In the genomic region with DNA sequence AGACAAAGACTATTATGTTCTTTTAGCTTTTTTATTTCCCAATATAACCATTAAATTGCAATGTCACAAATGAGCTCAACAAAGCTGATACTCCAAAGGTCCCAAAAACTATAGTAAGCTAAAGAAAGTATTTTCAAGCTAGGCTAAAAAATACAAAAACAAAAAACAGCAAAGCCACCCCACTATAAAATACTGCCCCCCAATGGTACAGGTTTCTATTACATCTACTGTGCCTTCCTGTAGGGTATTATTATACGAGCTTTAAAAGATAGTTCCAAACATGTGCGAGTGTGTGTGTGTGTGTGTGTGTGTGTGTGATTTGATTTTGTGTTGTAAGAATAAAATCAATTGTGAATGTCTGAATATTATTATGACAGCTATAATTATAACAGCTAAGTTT, we compare ENCODE assay signal across 8 cellular contexts. TPM values are rescaled to one million over a fixed set of nuclear protein-coding genes. Genes with fewer than 3 reads are reported as not detected.
DNase-seq lines count a peak whose midpoint lies in the region; ATAC-seq and TF ChIP-seq lines count a peak whose summit lies in the region.

No MANE protein-coding gene starts in this region.

- no peak overlapping the region for H3K23ac ChIP-seq in neuronal stem cell (ENCODE audit: low read depth, low read length, poor library complexity)

- DNase-seq in DMS53 (lab: John Stamatoyannopoulos, UW): peak; percentile 67
- peak; percentile 22 for DNase-seq in HFFc6
- no peak for DNase-seq in activated T-helper 2 cell treated with anti-CD3 and anti-CD28 coated beads, Interferon-gamma antibody, Interleukin-2, Interleukin-4, amounts not matched to agents 10 μg/mL and 5 μg/mL and 100 μg/mL, durations not matched to agents 14 hours and 24 hours and 36 hours (ENCODE audit: low spot score)
- DNase-seq in right lobe of liver: no peak
- no peak for DNase-seq in GF-D8 (lab: John Stamatoyannopoulos, UW)
- DNase-seq in NCI-H2227 treated with DMSO at 0.1 percent for 48 hours (lab: John Stamatoyannopoulos, UW): no peak
- DNase-seq in neuronal stem cell (ENCODE audit: low spot score): no peak
- DNase-seq in NCI-H2227 (lab: John Stamatoyannopoulos, UW; ENCODE audit: unreplicated experiment): no peak

- no peak overlapping the region for H4K8ac ChIP-seq in neuronal stem cell (ENCODE audit: low read depth, low read length)

- no peaks in the 10 kb centered on the region for H3K9me3 ChIP-seq in right lobe of liver
- no peaks in the 10 kb centered on the region for H3K9me3 ChIP-seq in neuronal stem cell (replicated peaks in 1 of 2; ENCODE audit: control insufficient read depth in 2 of 2, insufficient read depth in 1 of 2, low read depth in 1 of 2, low read length in 2 of 2)

- H3K4me1 Mint-ChIP-seq in HFFc6 (ENCODE audit: low read depth): no peaks in the 10 kb centered on the region
- H3K4me1 Mint-ChIP-seq in activated T-helper 2 cell treated with anti-CD3 and anti-CD28 coated beads, Interferon-gamma antibody, Interleukin-2, Interleukin-4, amounts not matched to agents 10 μg/mL and 5 μg/mL and 100 μg/mL, durations not matched to agents 14 hours and 24 hours and 36 hours (ENCODE audit: low read depth): peaks cover 35% of the 10 kb centered on the region

- 4% methylated on average over 2 of the region's 2 CpGs for WGBS in right lobe of liver (ENCODE audit: insufficient coverage, low coverage, low lambda C conversion rate, missing lambda C conversion rate)
- WGBS in neuronal stem cell (ENCODE audit: extremely low coverage in 2 of 2, insufficient read length in 2 of 2, insufficient replicate concordance in 1 of 2), 2 donors: no CpG with 5 or more reads among the region's 2 CpGs

- H3K9me3 Mint-ChIP-seq in HFFc6: no peaks in the 10 kb centered on the region
- no peaks in the 10 kb centered on the region for H3K9me3 Mint-ChIP-seq in activated T-helper 2 cell treated with anti-CD3 and anti-CD28 coated beads, Interferon-gamma antibody, Interleukin-2, Interleukin-4, amounts not matched to agents 10 μg/mL and 5 μg/mL and 100 μg/mL, durations not matched to agents 14 hours and 24 hours and 36 hours

- no peak overlapping the region for H3K18ac ChIP-seq in neuronal stem cell (ENCODE audit: low read length)

- no peak overlapping the region for H4K91ac ChIP-seq in neuronal stem cell (ENCODE audit: low read depth, low read length, poor library complexity)

- no peaks in the 10 kb centered on the region; the same call in none of the 2 replicates for H3K27me3 Mint-ChIP-seq in HFFc6 (ENCODE audit: insufficient read depth)
- no peaks in the 10 kb centered on the region for H3K27me3 Mint-ChIP-seq in activated T-helper 2 cell treated with anti-CD3 and anti-CD28 coated beads, Interferon-gamma antibody, Interleukin-2, Interleukin-4, amounts not matched to agents 10 μg/mL and 5 μg/mL and 100 μg/mL, durations not matched to agents 14 hours and 24 hours and 36 hours (ENCODE audit: low read depth)

- H2BK15ac ChIP-seq in neuronal stem cell (ENCODE audit: low read length): no peak overlapping the region

- no peak overlapping the region for H3K4me2 ChIP-seq in neuronal stem cell (ENCODE audit: insufficient read depth, low read length, poor library complexity, severe bottlenecking)

- no peak overlapping the region for H2BK12ac ChIP-seq in neuronal stem cell (ENCODE audit: low read length)

- no peak overlapping the region for H2BK5ac ChIP-seq in neuronal stem cell (ENCODE audit: low read length)

- no peak for TF ChIP-seq POLR2A in right lobe of liver (IDR thresholded peaks at IDR 0.05)

- no peak overlapping the region for H2BK120ac ChIP-seq in neuronal stem cell (ENCODE audit: low read depth, low read length)

- H2AK5ac ChIP-seq in neuronal stem cell (ENCODE audit: low read depth, low read length): no peak overlapping the region

- no peak overlapping the region for H2AFZ ChIP-seq in neuronal stem cell (ENCODE audit: low read length)

- H3K27ac Mint-ChIP-seq in HFFc6: no peak overlapping the region
- no peak overlapping the region for H3K27ac Mint-ChIP-seq in activated T-helper 2 cell treated with anti-CD3 and anti-CD28 coated beads, Interferon-gamma antibody, Interleukin-2, Interleukin-4, amounts not matched to agents 10 μg/mL and 5 μg/mL and 100 μg/mL, durations not matched to agents 14 hours and 24 hours and 36 hours

- H3K4ac ChIP-seq in neuronal stem cell (ENCODE audit: low read length): no peak overlapping the region

- H3K14ac ChIP-seq in neuronal stem cell (ENCODE audit: low read length): no peak overlapping the region

- H3K4me1 ChIP-seq in right lobe of liver (no peaks in the 10 kb centered on the region), neuronal stem cell (ENCODE audit: control insufficient read depth in 2 of 2, insufficient read depth in 1 of 2, low read depth in 1 of 2, low read length in 2 of 2) (no peaks in the 10 kb centered on the region)

- H3K36me3 Mint-ChIP-seq in HFFc6 (ENCODE audit: low read depth): no peaks in the 10 kb centered on the region
- H3K36me3 Mint-ChIP-seq in activated T-helper 2 cell treated with anti-CD3 and anti-CD28 coated beads, Interferon-gamma antibody, Interleukin-2, Interleukin-4, amounts not matched to agents 10 μg/mL and 5 μg/mL and 100 μg/mL, durations not matched to agents 14 hours and 24 hours and 36 hours (ENCODE audit: low read depth): peaks cover under 1% of the 10 kb centered on the region

- ATAC-seq in right lobe of liver: peak; percentile 34 to 65 (median 60)

- H3K27me3 ChIP-seq in right lobe of liver (no peaks in the 10 kb centered on the region), neuronal stem cell (ENCODE audit: control insufficient read depth in 3 of 3, insufficient read depth in 3 of 3, low read depth in 1 of 3, low read length in 3 of 3) (no peaks in the 10 kb centered on the region)

- no peak overlapping the region for H3K9ac ChIP-seq in neuronal stem cell (ENCODE audit: low read depth, low read length, poor library complexity)

- TF ChIP-seq CTCF in HFFc6 (IDR thresholded peaks at IDR 0.05) (peak; percentile 78), right lobe of liver (IDR thresholded peaks at IDR 0.05) (peak; percentile 26 to 43 (median 36))

- H3K4me3 ChIP-seq in right lobe of liver (no peak overlapping the region), neuronal stem cell (ENCODE audit: low read length in 2 of 2) (no peak overlapping the region)

- H3K36me3 ChIP-seq in right lobe of liver (no peaks in the 10 kb centered on the region), neuronal stem cell (replicated peaks in 1 of 2; ENCODE audit: control insufficient read depth in 2 of 2, insufficient read depth in 2 of 2, low read length in 2 of 2) (no peaks in the 10 kb centered on the region)

- intact Hi-C loops in activated T-helper 2 cell treated with anti-CD3 and anti-CD28 coated beads, Interferon-gamma antibody, Interleukin-2, Interleukin-4, amounts not matched to agents 10 μg/mL and 5 μg/mL and 100 μg/mL, durations not matched to agents 14 hours and 24 hours and 36 hours (cut with micrococcal nuclease): loop anchor here (1.0 to 10.0 kb wide), 5 partner anchors 39 to 804 kb away; no protein-coding TSS in a partner anchor
- intact Hi-C loops in right lobe of liver (cut with DNase I): no loop called here

- no peak overlapping the region for H3K27ac ChIP-seq in right lobe of liver
- no peak overlapping the region for H3K27ac ChIP-seq in neuronal stem cell (replicated peaks; ENCODE audit: low read length)

- no peak overlapping the region for H3K4me3 Mint-ChIP-seq in HFFc6
- peak overlapping the region; percentile 13 for H3K4me3 Mint-ChIP-seq in activated T-helper 2 cell treated with anti-CD3 and anti-CD28 coated beads, Interferon-gamma antibody, Interleukin-2, Interleukin-4, amounts not matched to agents 10 μg/mL and 5 μg/mL and 100 μg/mL, durations not matched to agents 14 hours and 24 hours and 36 hours (ENCODE audit: low read depth)

- H3K79me1 ChIP-seq in neuronal stem cell (ENCODE audit: low read depth, low read length): no peaks in the 10 kb centered on the region

RNA-seq across cellular contexts. Expression of a gene that starts 1.1 kb away (rescaled TPM):
- total RNA-seq in HFFc6 (2021; fragmentation: NEBNext Ultra II Directional; extraction: Animal tissue kit (Norgen Biotek cat#: 25700)): not detected
- 46.0 and 46.3 TPM in 2 replicates for total RNA-seq in activated T-helper 2 cell treated with anti-CD3 and anti-CD28 coated beads, Interferon-gamma antibody, Interleukin-2, Interleukin-4, amounts not matched to agents 10 μg/mL and 5 μg/mL and 100 μg/mL, durations not matched to agents 14 hours and 24 hours and 36 hours
- under 1 TPM in 1 of 6 experiments, not detected in 5; 0.18 TPM for total RNA-seq in right lobe of liver
- not detected for polyA plus RNA-seq in neuronal stem cell (2013, experiment 1 of 2)
- polyA plus RNA-seq in neuronal stem cell (2013, experiment 2 of 2): not detected

Comparison
In these comparisons a context has a peak if more than half of its experiments do, and no peak if none do; other contexts are left out.
1. DNase-seq: peak in DMS53 (single experiment) and HFFc6 (single experiment); none in activated T-helper 2 cell treated with anti-CD3 and anti-CD28 coated beads, Interferon-gamma antibody, Interleukin-2, Interleukin-4, amounts not matched to agents 10 μg/mL and 5 μg/mL and 100 μg/mL, durations not matched to agents 14 hours and 24 hours and 36 hours (single experiment), right lobe of liver (0 of 3), GF-D8 (single experiment), NCI-H2227 treated with DMSO at 0.1 percent for 48 hours (single experiment), neuronal stem cell (single experiment) and NCI-H2227 (single experiment).
2. RNA of a gene that starts 1.1 kb away (total RNA-seq): 46.0 to 46.3 TPM in activated T-helper 2 cell treated with anti-CD3 and anti-CD28 coated beads, Interferon-gamma antibody, Interleukin-2, Interleukin-4, amounts not matched to agents 10 μg/mL and 5 μg/mL and 100 μg/mL, durations not matched to agents 14 hours and 24 hours and 36 hours; not detected in HFFc6 and 0.18 TPM in right lobe of liver; every median in the first group is over 10 times any median in the second.